8 cellular contexts compared by ENCODE assay signal in the genomic region with DNA sequence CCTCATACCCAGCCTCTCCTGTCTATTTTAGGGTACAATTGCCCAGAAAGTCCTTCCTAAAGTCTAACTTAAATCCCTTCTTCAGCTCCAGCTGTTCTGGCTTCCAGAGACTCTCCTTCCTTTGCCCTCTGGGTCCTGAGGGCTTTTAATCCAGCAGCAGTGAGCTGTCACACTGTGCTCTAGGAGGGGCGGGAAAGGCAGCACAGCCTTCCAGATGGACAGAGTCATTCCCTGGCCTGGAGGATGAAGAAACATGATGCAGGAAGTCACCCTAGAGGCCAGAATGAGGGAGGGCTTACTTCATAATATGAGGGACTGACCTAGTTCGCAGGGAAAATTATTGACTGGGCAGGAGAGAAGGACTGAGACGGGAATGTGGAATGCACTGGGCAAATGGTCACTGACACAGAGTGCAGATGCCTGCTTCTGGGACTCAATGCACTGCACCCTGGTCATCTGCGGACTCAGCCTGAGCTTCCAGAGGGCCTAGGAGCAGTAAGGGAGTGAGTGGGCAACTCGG. TPM values are rescaled to one million over a fixed set of nuclear protein-coding genes. Genes with fewer than 3 reads are reported as not detected.
DNase-seq lines count a peak whose midpoint lies in the region; ATAC-seq and TF ChIP-seq lines count a peak whose summit lies in the region.

No MANE protein-coding gene starts in this region.

- peaks cover 5% of the 10 kb centered on the region for H3K36me3 Mint-ChIP-seq in glutamatergic neuron (ENCODE audit: unreplicated experiment)

- H3K9me3 ChIP-seq in WERI-Rb-1 (ENCODE audit: severe bottlenecking) = no peaks in the 10 kb centered on the region

- H3K4me1 Mint-ChIP-seq in glutamatergic neuron (ENCODE audit: low read depth, unreplicated experiment) = peaks cover 12% of the 10 kb centered on the region

- intact Hi-C loops in sciatic nerve (cut with DNase I) = no loop called here

- ATAC-seq in sciatic nerve = peak; percentile 90
- no peak for ATAC-seq in HG03354 (IDR thresholded peaks at IDR 0.05; ENCODE audit: poor library complexity, severe bottlenecking, unreplicated experiment)

- DNase-seq in GM12864 (ENCODE audit: low read depth) = no peak
- peak; percentile 97 for DNase-seq in WERI-Rb-1
- peak; percentile 49 for DNase-seq in glutamatergic neuron
- DNase-seq in sciatic nerve (ENCODE audit: low spot score) = peak; percentile 62
- DNase-seq in stimulated activated CD4-positive, alpha-beta T cell treated with anti-CD3 and anti-CD28 coated beads, Interleukin-4, amount 100 ng/mL, for 1 hour = no peak
- DNase-seq in activated gamma-delta T cell (lab: John Stamatoyannopoulos, UW) = no peak
- no peak for DNase-seq in stimulated activated CD4-positive, alpha-beta T cell treated with anti-CD3 and anti-CD28 coated beads, Interleukin-1b, Interleukin-23, amount 100 ng/mL, for 48 hours

- H3K4me3 ChIP-seq in GM12864 (ENCODE audit: low read depth, low read length) = peak overlapping the region; percentile 62; the same call in 1 of the 2 replicates
- peak overlapping the region; percentile 17 for H3K4me3 ChIP-seq in WERI-Rb-1 (ENCODE audit: low read depth, low read length)

- peak overlapping the region; percentile 95 for H3K27ac ChIP-seq in WERI-Rb-1

- peak overlapping the region; percentile 87 for H3K27ac Mint-ChIP-seq in glutamatergic neuron (ENCODE audit: unreplicated experiment)

- peak overlapping the region; percentile 80 for H3K4me3 Mint-ChIP-seq in glutamatergic neuron (ENCODE audit: unreplicated experiment)

- H3K27me3 ChIP-seq in WERI-Rb-1 (ENCODE audit: insufficient read depth, low read depth, severe bottlenecking) = no peaks in the 10 kb centered on the region

- H3K9me3 Mint-ChIP-seq in glutamatergic neuron (ENCODE audit: unreplicated experiment) = peaks cover 14% of the 10 kb centered on the region

- peaks cover 24% of the 10 kb centered on the region for H3K36me3 ChIP-seq in WERI-Rb-1

- no peak for TF ChIP-seq CTCF in GM12864 (IDR thresholded peaks at IDR 0.05; ENCODE audit: low read depth, low read length, missing control alignments)
- TF ChIP-seq CTCF in WERI-Rb-1 (IDR thresholded peaks at IDR 0.05; ENCODE audit: low read depth, low read length) = peak; percentile 41; the same call in 1 of the 2 replicates
- no peak for TF ChIP-seq CTCF in glutamatergic neuron (IDR thresholded peaks at IDR 0.05; ENCODE audit: partially characterized antibody, unreplicated experiment)

- peaks cover 17% of the 10 kb centered on the region for H3K27me3 Mint-ChIP-seq in glutamatergic neuron (ENCODE audit: unreplicated experiment)

RNA-seq across cellular contexts. Expression of gene SH2D2A, which starts 1.3 kb away (rescaled TPM):
- total RNA-seq in glutamatergic neuron (ENCODE audit: unreplicated experiment) = 0.86 TPM
- total RNA-seq in sciatic nerve = 1.6 TPM

RNA-seq across cellular contexts. Expression of gene INSRR, which starts 43.5 kb away (rescaled TPM):
- total RNA-seq in glutamatergic neuron (ENCODE audit: unreplicated experiment) (6.9 TPM), sciatic nerve (0.40 TPM)

RNA-seq across cellular contexts. Expression of gene NTRK1, which starts 45.3 kb away (rescaled TPM):
- 296 TPM for total RNA-seq in glutamatergic neuron (ENCODE audit: unreplicated experiment)
- 1.8 TPM for total RNA-seq in sciatic nerve

RNA-seq across cellular contexts. Expression of gene PRCC, which starts 48.0 kb away (rescaled TPM):
- 88.8 TPM for total RNA-seq in glutamatergic neuron (ENCODE audit: unreplicated experiment)
- total RNA-seq in sciatic nerve = 52.8 TPM

Comparison
In these comparisons a context has a peak if more than half of its experiments do, and no peak if none do; other contexts are left out.
1. DNase-seq: peak in WERI-Rb-1 (single experiment), glutamatergic neuron (single experiment) and sciatic nerve (single experiment); none in GM12864 (single experiment), stimulated activated CD4-positive, alpha-beta T cell treated with anti-CD3 and anti-CD28 coated beads, Interleukin-4, amount 100 ng/mL, for 1 hour (single experiment), activated gamma-delta T cell (single experiment) and stimulated activated CD4-positive, alpha-beta T cell treated with anti-CD3 and anti-CD28 coated beads, Interleukin-1b, Interleukin-23, amount 100 ng/mL, for 48 hours (single experiment).
2. RNA of gene NTRK1, which starts 45.3 kb away (total RNA-seq): 296 TPM in glutamatergic neuron (single experiment); 1.8 TPM in sciatic nerve (single experiment); every median in the first group is over 100 times any median in the second.